9 cellular contexts compared by ENCODE assay signal in genomic region chr13:110307697-110308376, GRCh38. TPM values are rescaled to one million over a fixed set of nuclear protein-coding genes. Genes with fewer than 3 reads are reported as not detected.
DNase-seq lines count a peak whose midpoint lies in the region; ATAC-seq and TF ChIP-seq lines count a peak whose summit lies in the region.
"Had no signal": no experiment of that assay in that cellular context is flagged by ENCODE, and none has a peak within 500 bp of the region (broad histone marks: within the 10 kb centered on the region; RNA-seq: fewer than 3 reads in every experiment).

No MANE protein-coding gene starts in this region.

- WGBS in lower leg skin, 2 donors = 1 to 2% methylated on average over 31 to 33 of the region's 59 CpGs
- WGBS in thyroid gland, 2 donors = 2% methylated on average over 18 to 30 of the region's 59 CpGs

- DNase-seq in NCI-H82 (lab: John Stamatoyannopoulos, UW) = peak; percentile 33
- DNase-seq in NCI-H82 treated with DMSO at 0.1 percent for 48 hours (lab: John Stamatoyannopoulos, UW; ENCODE audit: unreplicated experiment) = no peak
- DNase-seq in colonic mucosa = no peak
- DNase-seq in lower leg skin (ENCODE audit: low spot score in 2 of 2) = peak in 1 of 2 donors; percentile 88
- DNase-seq in thyroid gland = peak; percentile 51 to 55
- no peak for DNase-seq in activated CD8-positive, alpha-beta memory T cell treated with anti-CD3 and anti-CD28 coated beads, Interleukin-2, amount 50 U/mL, for 4 hours
- no peak for DNase-seq in NOMO-1 treated with dmso at 0.1 percent for 144 hours (lab: John Stamatoyannopoulos, UW; ENCODE audit: unreplicated experiment)
- DNase-seq: BE2C had no signal

- no peaks in the 10 kb centered on the region for H3K4me1 ChIP-seq in colonic mucosa
- H3K4me1 ChIP-seq in thyroid gland = peaks cover 57 to 71% of the 10 kb centered on the region in 2 donors
- H3K4me1 ChIP-seq: BE2C had no signal

- H3K36me3 ChIP-seq in colonic mucosa (no peaks in the 10 kb centered on the region), thyroid gland (no peaks in the 10 kb centered on the region)
- H3K36me3 ChIP-seq: BE2C had no signal

- intact Hi-C loops in colonic mucosa (cut with DNase I) = loop anchor here (5.0 kb wide), 1 partner anchor 39 kb away; no protein-coding TSS in a partner anchor
- intact Hi-C loops in lower leg skin (cut with DNase I; ENCODE audit: low total_unique reads) = no loop called here
- intact Hi-C loops in thyroid gland (cut with DNase I) = no loop called here

- H3K9me3 ChIP-seq in colonic mucosa = no peaks in the 10 kb centered on the region
- no peaks in the 10 kb centered on the region for H3K9me3 ChIP-seq in thyroid gland
- H3K9me3 ChIP-seq: BE2C had no signal

- peak overlapping the region; percentile 53 to 71 for H3K9ac ChIP-seq in colonic mucosa (ENCODE audit: low read depth in 2 of 2, low read length in 2 of 2)

- peak overlapping the region; percentile 84 for H3K27ac ChIP-seq in colonic mucosa
- H3K27ac ChIP-seq in thyroid gland = peak overlapping the region; percentile 90 to 99 (median 93)

- TF ChIP-seq CTCF in colonic mucosa (IDR thresholded peaks at IDR 0.05) (no peak), lower leg skin (IDR thresholded peaks at IDR 0.05) (no peak), thyroid gland (IDR thresholded peaks at IDR 0.05) (no peak)

- peaks cover 28% of the 10 kb centered on the region for H3K27me3 ChIP-seq in colonic mucosa
- no peaks in the 10 kb centered on the region for H3K27me3 ChIP-seq in thyroid gland

- no peak for TF ChIP-seq POLR2A in lower leg skin (IDR thresholded peaks at IDR 0.05)
- TF ChIP-seq POLR2A in thyroid gland (IDR thresholded peaks at IDR 0.05) = no peak

- ATAC-seq in GM18907 (IDR thresholded peaks at IDR 0.05; ENCODE audit: unreplicated experiment) = no peak

- H3K4me3 ChIP-seq in colonic mucosa = peak overlapping the region; percentile 48
- H3K4me3 ChIP-seq in lower leg skin (ENCODE audit: low read depth, poor library complexity, severe bottlenecking) = peak overlapping the region; percentile 66
- peak overlapping the region; percentile 76 to 97 (median 76) for H3K4me3 ChIP-seq in thyroid gland (replicated peaks in 1 of 3)

RNA-seq across cellular contexts. Expression of gene COL4A2, which starts 0.8 kb away (rescaled TPM):
- total RNA-seq in colonic mucosa (100 to 1,000 TPM in 1 of 2 donors, 10 to 100 TPM in 1; 61.1 to 111 TPM), lower leg skin (100 to 1,000 TPM in 1 of 4 donors, 10 to 100 TPM in 3; 40.8 to 119 (median 58.9) TPM), thyroid gland (100 to 1,000 TPM in 3 of 4 donors, 10 to 100 TPM in 1; 97.6 to 193 (median 131) TPM)

RNA-seq across cellular contexts. Expression of gene COL4A1, which starts 0.9 kb away (rescaled TPM):
- total RNA-seq in colonic mucosa = 10 to 100 TPM; 27.0 to 97.0 TPM
- total RNA-seq in lower leg skin = 100 to 1,000 TPM in 1 of 4 donors, 10 to 100 TPM in 3; 41.0 to 105 (median 56.7) TPM
- total RNA-seq in thyroid gland = 100 to 1,000 TPM in 2 of 4 donors, 10 to 100 TPM in 2; 71.3 to 161 (median 112) TPM

Comparison
In these comparisons a context has a peak if more than half of its experiments do, and no peak if none do; other contexts are left out.
1. DNase-seq: peak in NCI-H82 (single experiment) and thyroid gland (2 of 2); none in NCI-H82 treated with DMSO at 0.1 percent for 48 hours (single experiment), colonic mucosa (single experiment), activated CD8-positive, alpha-beta memory T cell treated with anti-CD3 and anti-CD28 coated beads, Interleukin-2, amount 50 U/mL, for 4 hours (single experiment) and NOMO-1 treated with dmso at 0.1 percent for 144 hours (single experiment).
2. Peak in every context shown above with its lines, with median percentiles within 50 percentile points of each other: H3K4me3 ChIP-seq.